In genomic region chr12:23041774-23042173, GRCh38 we compare ENCODE assay signal across 34 cellular contexts.
"Had no signal": no experiment of that assay in that cellular context is flagged by ENCODE, and none has a peak within 500 bp of the region (broad histone marks: within the 10 kb centered on the region; RNA-seq: fewer than 3 reads in every experiment).

No MANE protein-coding gene starts in this region.

- H3K4me1 ChIP-seq: adrenal gland, ascending aorta, body of pancreas, breast epithelium had no signal

- H3K9me3 ChIP-seq: adrenal gland, ascending aorta, body of pancreas, breast epithelium had no signal

- DNase-seq: activated effector memory CD4-positive, alpha-beta T cell treated with anti-CD3 and anti-CD28 coated beads, Interleukin-2, amount 50 U/mL, for 16 hours; activated effector memory CD4-positive, alpha-beta T cell treated with Interleukin-2 at 50 U/mL for 16 hours; activated gamma-delta T cell; activated gamma-delta T cell treated with Interleukin-2 at 50 U/mL for 16 hours; activated naive CD4-positive, alpha-beta T cell; activated naive CD4-positive, alpha-beta T cell treated with anti-CD3 and anti-CD28 coated beads for 36 hours; activated naive CD4-positive, alpha-beta T cell treated with anti-CD3 and anti-CD28 coated beads, Interleukin-2, amount 10 ng/mL, durations not matched to agents 7 days and 5 days; activated naive CD4-positive, alpha-beta T cell treated with anti-CD3 and anti-CD28 coated beads, Interleukin-2, amount 50 U/mL, for 16 hours; activated naive CD4-positive, alpha-beta T cell treated with Interleukin-2 at 50 U/mL for 16 hours; activated naive CD8-positive, alpha-beta T cell treated with anti-CD3 and anti-CD28 coated beads for 36 hours; activated naive CD8-positive, alpha-beta T cell treated with anti-CD3 and anti-CD28 coated beads, Interleukin-2, amount 10 ng/mL, durations not matched to agents 7 days and 5 days; activated naive CD8-positive, alpha-beta T cell treated with anti-CD3 and anti-CD28 coated beads, Interleukin-2, amount 50 U/mL, for 24 hours; activated T-cell treated with anti-CD3 and anti-CD28 coated beads, Interleukin-2, amount 50 U/mL, for 1 hour; activated T-cell treated with anti-CD3 and anti-CD28 coated beads, Interleukin-2, amount 50 U/mL, for 24 hours; activated T-cell treated with anti-CD3 and anti-CD28 coated beads, Interleukin-2, amount 50 U/mL, for 4 hours; activated T-cell treated with anti-CD3 and anti-CD28 coated beads, Interleukin-2, amount 50 U/mL, for 48 hours; activated T-cell treated with anti-CD3 and anti-CD28 coated beads, Interleukin-2, amount 50 U/mL, for 72 hours; adrenal gland; amniotic stem cell; amygdala; anterior cingulate cortex; aorta; body of pancreas; brain microvascular endothelial cell; caudate nucleus; central memory CD4-positive, alpha-beta T cell; cerebellar nuclear complex had no signal

- H3K4me3 ChIP-seq: adrenal gland, ascending aorta, body of pancreas, breast epithelium, cardiac muscle cell had no signal

- H3K36me3 ChIP-seq: adrenal gland, ascending aorta, brain microvascular endothelial cell, cardiac muscle cell had no signal

- FAIRE-seq: astrocyte, bronchial epithelial cell had no signal

- ATAC-seq: activated naive CD4-positive, alpha-beta T cell treated with anti-CD3 and anti-CD28 coated beads, Interleukin-2, amount 50 U/mL, for 72 hours; activated naive CD8-positive, alpha-beta T cell treated with anti-CD3 and anti-CD28 coated beads, Interleukin-2, amount 50 U/mL, for 24 hours; activated T-cell treated with anti-CD3 and anti-CD28 coated beads, Interleukin-2, amount 50 U/mL, for 4 hours; activated T-cell treated with anti-CD3 and anti-CD28 coated beads, Interleukin-2, amount 50 U/mL, for 72 hours; activated T-helper 17 cell treated with anti-CD3 and anti-CD28 coated beads, Interleukin-2, amount 50 U/mL, for 72 hours; body of pancreas had no signal

- H3K27me3 ChIP-seq: adrenal gland, ascending aorta, body of pancreas, brain microvascular endothelial cell, breast epithelium, cardiac muscle cell had no signal

- H3K27ac ChIP-seq: adrenal gland, ascending aorta, body of pancreas, brain microvascular endothelial cell, breast epithelium, cardiac muscle cell had no signal
